1 cellular context compared by ENCODE assay signal in the genomic region with DNA sequence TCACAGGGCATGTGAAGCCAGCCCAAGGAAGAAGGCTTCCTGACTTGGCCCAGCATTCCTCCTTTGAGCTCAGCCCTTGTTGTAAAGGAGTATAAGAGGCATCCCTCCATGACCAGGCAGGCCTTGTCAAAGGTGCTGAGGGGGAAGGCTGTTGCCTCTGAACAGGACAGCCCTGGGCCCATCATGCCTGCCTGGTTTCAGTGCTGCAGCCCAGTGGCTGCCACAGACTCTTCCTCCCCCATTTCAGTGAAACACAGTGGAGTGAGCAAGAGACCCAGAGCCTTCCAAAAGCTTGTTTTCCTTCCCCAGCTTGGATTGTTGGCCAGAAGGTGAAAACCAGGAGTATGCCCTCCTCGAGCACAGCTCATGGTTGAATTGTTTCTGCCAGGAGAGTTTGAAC.
TF ChIP-seq lines count a peak whose summit lies in the region.

No MANE protein-coding gene starts in this region.

TF ChIP-seq in GM23338, 12 proteins besides CTCF, POLR2A, EP300 and RAD21 (continued from another document):
- no peak for TF ChIP-seq ZNF331 (CRISPR knock-in tag; IDR thresholded peaks at IDR 0.05; ENCODE audit: low read depth)
- no peak for TF ChIP-seq EZH2phosphoT487 (IDR thresholded peaks at IDR 0.05; ENCODE audit: unreplicated experiment)
TF ChIP-seq in GM23338: peak in this region for 0.
